8 cellular contexts compared by ENCODE assay signal in genomic region chr20:17854307-17854903, GRCh38.
DNase-seq lines count a peak whose midpoint lies in the region; ATAC-seq, FAIRE-seq and TF ChIP-seq lines count a peak whose summit lies in the region.

No MANE protein-coding gene starts in this region.

- peaks cover 43% of the 10 kb centered on the region for H3F3A ChIP-seq in MM.1S (ENCODE audit: insufficient read depth, low read length)

- no peaks in the 10 kb centered on the region for H3K36me3 ChIP-seq in MM.1S (replicated peaks; ENCODE audit: insufficient read depth, low read length)
- H3K36me3 ChIP-seq in bronchial epithelial cell (ENCODE audit: control insufficient read depth, insufficient read depth, low read length), result no peaks in the 10 kb centered on the region

- peak; percentile 8 for DNase-seq in DMS114 treated with DMSO at 0.1 percent for 48 hours (lab: John Stamatoyannopoulos, UW; ENCODE audit: unreplicated experiment)
- DNase-seq in MM.1S, result peak; percentile 51
- peak; percentile 49 for DNase-seq in bronchial epithelial cell (ENCODE audit: low read depth)
- peak; percentile 36 for DNase-seq in midbrain (lab: John Stamatoyannopoulos, UW)
- no peak for DNase-seq in GM20000 (ENCODE audit: low spot score)
- no peak for DNase-seq in stimulated activated naive CD4-positive, alpha-beta T cell treated with Interleukin-2 at 50 U/mL for 16 hours (lab: John Stamatoyannopoulos, UW)

- 0 out of 2 replicates have a peak overlapping the region, but pooled peaks have one; percentile 25 for H3K4me2 ChIP-seq in MM.1S (ENCODE audit: low read depth, low read length)

- no peak for ATAC-seq in HG03097 (IDR thresholded peaks at IDR 0.05; ENCODE audit: low FRiP score, unreplicated experiment)
- no peak for ATAC-seq in GM18520 (IDR thresholded peaks at IDR 0.05; ENCODE audit: unreplicated experiment)

- peak overlapping the region; percentile 99 for H3K27ac ChIP-seq in MM.1S (ENCODE audit: low read length)

- H3K4me1 ChIP-seq in MM.1S (ENCODE audit: low read length), result peaks cover 68% of the 10 kb centered on the region

- H3K4me3 ChIP-seq in MM.1S (ENCODE audit: low read length) (no peak overlapping the region), bronchial epithelial cell (ENCODE audit: low read depth, low read length) (no peak overlapping the region)

- H3K9me3 ChIP-seq in MM.1S (replicated peaks; ENCODE audit: insufficient read depth, low read length), result 0 out of 2 replicates have a peak, but pooled peaks cover 3% of the 10 kb centered on the region

- no peak for FAIRE-seq in bronchial epithelial cell (lab: Jason Lieb, UNC)

- peak overlapping the region; percentile 59 for H2AFZ ChIP-seq in MM.1S (ENCODE audit: low read length)

- no peaks in the 10 kb centered on the region for H4K20me1 ChIP-seq in MM.1S (ENCODE audit: insufficient read depth, low read length)

- no peaks in the 10 kb centered on the region for H3K9me2 ChIP-seq in MM.1S (replicated peaks; ENCODE audit: insufficient read depth, low read length)

- no peak overlapping the region for H3K9ac ChIP-seq in MM.1S (ENCODE audit: low read length)

- H3K27me3 ChIP-seq in MM.1S (replicated peaks; ENCODE audit: insufficient read depth, low read length) (no peaks in the 10 kb centered on the region), bronchial epithelial cell (ENCODE audit: control insufficient read depth, insufficient read depth, low read length) (no peaks in the 10 kb centered on the region)

- H3K79me2 ChIP-seq in MM.1S (ENCODE audit: low read length), result no peaks in the 10 kb centered on the region

- TF ChIP-seq CTCF in MM.1S (IDR thresholded peaks at IDR 0.05; ENCODE audit: low read length), result no peak
- no peak for TF ChIP-seq CTCF in bronchial epithelial cell (IDR thresholded peaks at IDR 0.05; ENCODE audit: insufficient read depth, low read length, severe bottlenecking)
- no peak for TF ChIP-seq CTCF in GM20000 (IDR thresholded peaks at IDR 0.05; ENCODE audit: extremely low read depth, missing control alignments)

Comparison
In these comparisons a context has a peak if more than half of its experiments do, and no peak if none do; other contexts are left out.
1. DNase-seq: peak in DMS114 treated with DMSO at 0.1 percent for 48 hours (single experiment), MM.1S (single experiment), bronchial epithelial cell (single experiment) and midbrain (single experiment); none in GM20000 (single experiment) and stimulated activated naive CD4-positive, alpha-beta T cell treated with Interleukin-2 at 50 U/mL for 16 hours (single experiment).